1 cellular context compared by ENCODE assay signal in genomic region chr3:45992133-45992729, GRCh38.
TF ChIP-seq lines count a peak whose summit lies in the region.

No MANE protein-coding gene starts in this region.

TF ChIP-seq in HepG2, 621 proteins besides CTCF, POLR2A, EP300 and RAD21:
- TF ChIP-seq MAFK (conservative IDR thresholded peaks at IDR 0.05 in 1 of 2, IDR thresholded peaks at IDR 0.05 in 1 of 2; ENCODE audit: low read length in 2 of 2) (0 out of 4 replicates have a peak, but pooled peaks have one; percentile 6 to 15), HMG20A (CRISPR knock-in tag; IDR thresholded peaks at IDR 0.05; ENCODE audit: borderline replicate concordance) (no peak)
TF ChIP-seq in HepG2: peak in this region for 1.
